23 cellular contexts compared by ENCODE assay signal in genomic region chr19:17534767-17535166, GRCh38. TPM values are rescaled to one million over a fixed set of nuclear protein-coding genes. Genes with fewer than 3 reads are reported as not detected.
DNase-seq lines count a peak whose midpoint lies in the region; ATAC-seq, FAIRE-seq and TF ChIP-seq lines count a peak whose summit lies in the region.
"Had no signal": no experiment of that assay in that cellular context is flagged by ENCODE, and none has a peak within 500 bp of the region (broad histone marks: within the 10 kb centered on the region; RNA-seq: fewer than 3 reads in every experiment).

No MANE protein-coding gene starts in this region.

- no peak overlapping the region for H3K4ac ChIP-seq in neuronal stem cell (ENCODE audit: low read length)

- H4K20me1 ChIP-seq in HepG2 (ENCODE audit: insufficient read depth, low read length), result no peaks in the 10 kb centered on the region

- H3K18ac ChIP-seq in neuronal stem cell (ENCODE audit: low read length), result no peak overlapping the region

- in situ Hi-C loops in HepG2 (cut with HindIII; ENCODE audit: extremely low pct_ligation_motif_present, low pct_unique_long_range_greater_than_20kb), result no loop called here

- no peaks in the 10 kb centered on the region for H3K27me3 Mint-ChIP-seq in activated B cell treated with CpG ODN at 0.5 μM for 24 hours
- H3K27me3 Mint-ChIP-seq in activated CD8-positive, alpha-beta memory T cell treated with anti-CD3 and anti-CD28 coated beads, Interleukin-2, amount 10 ng/mL, durations not matched to agents 7 days and 5 days, result peaks cover 27% of the 10 kb centered on the region
- H3K27me3 Mint-ChIP-seq: B cell; CD4-positive, alpha-beta T cell had no signal

- TF ChIP-seq POLR2A in HepG2 (IDR thresholded peaks at IDR 0.05; ENCODE audit: insufficient read depth in 1 of 2, low read depth in 2 of 2, low read length in 2 of 2) (no peak), right lobe of liver (IDR thresholded peaks at IDR 0.05) (no peak), heart left ventricle (IDR thresholded peaks at IDR 0.05) (no peak)

- no peaks in the 10 kb centered on the region for H3K79me2 ChIP-seq in HepG2 (ENCODE audit: insufficient read depth, low read length)

- H3K14ac ChIP-seq in neuronal stem cell (ENCODE audit: low read length), result no peak overlapping the region

- peak overlapping the region; percentile 35 for H3K27ac Mint-ChIP-seq in activated B cell treated with CpG ODN at 0.5 μM for 24 hours
- no peak overlapping the region for H3K27ac Mint-ChIP-seq in activated CD8-positive, alpha-beta memory T cell treated with anti-CD3 and anti-CD28 coated beads, Interleukin-2, amount 10 ng/mL, durations not matched to agents 7 days and 5 days
- H3K27ac Mint-ChIP-seq: B cell; CD4-positive, alpha-beta T cell; CD8-positive, alpha-beta T cell had no signal

- H3K23ac ChIP-seq in neuronal stem cell (ENCODE audit: low read depth, low read length, poor library complexity), result peak overlapping the region; percentile 43

- no peak overlapping the region for H4K91ac ChIP-seq in neuronal stem cell (ENCODE audit: low read depth, low read length, poor library complexity)

- no peaks in the 10 kb centered on the region for H3K79me1 ChIP-seq in neuronal stem cell (ENCODE audit: low read depth, low read length)

- peaks cover 81% of the 10 kb centered on the region for H3K36me3 Mint-ChIP-seq in activated B cell treated with CpG ODN at 0.5 μM for 24 hours (ENCODE audit: low read depth)
- H3K36me3 Mint-ChIP-seq in activated CD8-positive, alpha-beta memory T cell treated with anti-CD3 and anti-CD28 coated beads, Interleukin-2, amount 10 ng/mL, durations not matched to agents 7 days and 5 days, result no peaks in the 10 kb centered on the region
- H3K36me3 Mint-ChIP-seq: CD8-positive, alpha-beta T cell had no signal

- peaks cover 58% of the 10 kb centered on the region for H3K4me1 Mint-ChIP-seq in activated B cell treated with CpG ODN at 0.5 μM for 24 hours
- peaks cover 13% of the 10 kb centered on the region for H3K4me1 Mint-ChIP-seq in activated CD8-positive, alpha-beta memory T cell treated with anti-CD3 and anti-CD28 coated beads, Interleukin-2, amount 10 ng/mL, durations not matched to agents 7 days and 5 days

- H3K27ac ChIP-seq in HepG2 (ENCODE audit: extremely low read length, insufficient read depth, low read length) (no peak overlapping the region), right lobe of liver (no peak overlapping the region), neuronal stem cell (replicated peaks; ENCODE audit: low read length) (no peak overlapping the region), heart left ventricle (no peak overlapping the region)
- H3K27ac ChIP-seq: 22Rv1, A549, C4-2B had no signal

- H2AFZ ChIP-seq in HepG2 (ENCODE audit: low read length), result no peak overlapping the region
- no peak overlapping the region for H2AFZ ChIP-seq in neuronal stem cell (ENCODE audit: low read length)

- no peak overlapping the region for H3K4me3 ChIP-seq in HepG2 (replicated peaks in 1 of 3; ENCODE audit: insufficient read depth in 1 of 3, low read depth in 2 of 3, low read length in 3 of 3)
- no peak overlapping the region for H3K4me3 ChIP-seq in right lobe of liver
- H3K4me3 ChIP-seq in neuronal stem cell (ENCODE audit: low read length in 2 of 2), result no peak overlapping the region
- no peak overlapping the region for H3K4me3 ChIP-seq in heart left ventricle
- H3K4me3 ChIP-seq: A549; BLaER1 treated with 17β-estradiol and CSF1 and Interleukin-3, amounts not matched to agents 10 nM and 100 nM had no signal

- FAIRE-seq in HepG2 (lab: Jason Lieb, UNC), result no peak
- FAIRE-seq: A549, D721Med, G401.6, GM12891, GM19239 had no signal

- H3K9me3 ChIP-seq in HepG2 (ENCODE audit: low read length), result no peaks in the 10 kb centered on the region
- no peaks in the 10 kb centered on the region for H3K9me3 ChIP-seq in right lobe of liver
- H3K9me3 ChIP-seq in neuronal stem cell (replicated peaks in 1 of 2; ENCODE audit: control insufficient read depth in 2 of 2, insufficient read depth in 1 of 2, low read depth in 1 of 2, low read length in 2 of 2), result peaks cover 0 to 1% of the 10 kb centered on the region in 2 donors
- no peaks in the 10 kb centered on the region for H3K9me3 ChIP-seq in heart left ventricle
- H3K9me3 ChIP-seq: A549; BLaER1 treated with 17β-estradiol and CSF1 and Interleukin-3, amounts not matched to agents 10 nM and 100 nM; Caco-2 had no signal

- TF ChIP-seq EP300 in HepG2 (IDR thresholded peaks at IDR 0.05; ENCODE audit: low read depth in 2 of 2, low read length in 2 of 2) (no peak), HepG2 (CRISPR knock-in tag; IDR thresholded peaks at IDR 0.05; ENCODE audit: borderline replicate concordance) (no peak)

- H3K9me3 Mint-ChIP-seq in activated B cell treated with CpG ODN at 0.5 μM for 24 hours, result no peaks in the 10 kb centered on the region
- H3K9me3 Mint-ChIP-seq in activated CD8-positive, alpha-beta memory T cell treated with anti-CD3 and anti-CD28 coated beads, Interleukin-2, amount 10 ng/mL, durations not matched to agents 7 days and 5 days (ENCODE audit: low read depth), result no peaks in the 10 kb centered on the region
- H3K9me3 Mint-ChIP-seq: CD4-positive, alpha-beta T cell; CD8-positive, alpha-beta T cell had no signal

- no peak overlapping the region for H2BK15ac ChIP-seq in neuronal stem cell (ENCODE audit: low read length)

- no peak for TF ChIP-seq RAD21 in HepG2 (CRISPR knock-in tag; IDR thresholded peaks at IDR 0.05)

- CTCF ChIA-PET in HepG2 (lab: Yijun Ruan, JAX; ENCODE audit: low intra/inter-chr PET ratio, low total read pairs) (no interaction called here), activated B cell treated with CpG ODN at 0.5 μM for 24 hours (lab: Charles Lee) (interaction anchor here (1.2 kb wide), 1 partner anchor 38 kb away, joined by 3 read pairs; no protein-coding TSS in a partner anchor)
- CTCF ChIA-PET in activated CD8-positive, alpha-beta memory T cell treated with anti-CD3 and anti-CD28 coated beads, Interleukin-2, amount 10 ng/mL, durations not matched to agents 7 days and 5 days (lab: Charles Lee), result interaction anchor here (1.2 kb wide), 1 partner anchor 39 kb away, joined by 3 read pairs; no protein-coding TSS in a partner anchor

- no peak overlapping the region for H4K8ac ChIP-seq in neuronal stem cell (ENCODE audit: low read depth, low read length)

- H3K4me3 Mint-ChIP-seq in activated B cell treated with CpG ODN at 0.5 μM for 24 hours, result no peak overlapping the region
- H3K4me3 Mint-ChIP-seq in activated CD8-positive, alpha-beta memory T cell treated with anti-CD3 and anti-CD28 coated beads, Interleukin-2, amount 10 ng/mL, durations not matched to agents 7 days and 5 days, result no peak overlapping the region
- H3K4me3 Mint-ChIP-seq: B cell; CD4-positive, alpha-beta T cell; CD8-positive, alpha-beta T cell had no signal

- no peak for DNase-seq in HepG2 (ENCODE audit: low spot score)
- no peak for DNase-seq in right lobe of liver
- no peak for DNase-seq in activated B cell treated with CpG ODN at 0.5 μM for 24 hours
- DNase-seq in neuronal stem cell (ENCODE audit: low spot score), result no peak
- no peak for DNase-seq in cerebellar nuclear complex (lab: John Stamatoyannopoulos, UW)
- no peak for DNase-seq in heart left ventricle
- DNase-seq in activated CD8-positive, alpha-beta memory T cell treated with anti-CD3 and anti-CD28 coated beads, Interleukin-2, amount 10 ng/mL, durations not matched to agents 7 days and 5 days, result no peak
- DNase-seq: AML-193; Caco-2; Calu3; CD4-positive, alpha-beta T cell; CD8-positive, alpha-beta T cell; DMS79 treated with DMSO at 0.1 percent for 48 hours; GF-D8 had no signal

- H2AK5ac ChIP-seq in neuronal stem cell (ENCODE audit: low read depth, low read length), result no peak overlapping the region

- BruUV-seq in HepG2 (replicated peaks; lab: Mats Ljungman, UMichigan), result no TSS peak

- H2BK5ac ChIP-seq in neuronal stem cell (ENCODE audit: low read length), result no peak overlapping the region

- ATAC-seq in HepG2, result no peak
- ATAC-seq in right lobe of liver, result no peak
- ATAC-seq in activated B cell treated with CpG ODN at 0.5 μM for 24 hours (ENCODE audit: low read depth), result no peak
- no peak for ATAC-seq in heart left ventricle
- no peak for ATAC-seq in activated CD8-positive, alpha-beta memory T cell treated with anti-CD3 and anti-CD28 coated beads, Interleukin-2, amount 10 ng/mL, durations not matched to agents 7 days and 5 days
- ATAC-seq: A549; CD8-positive, alpha-beta T cell had no signal

- TF ChIP-seq CTCF in HepG2 (CRISPR knock-in tag; IDR thresholded peaks at IDR 0.05) (no peak), right lobe of liver (IDR thresholded peaks at IDR 0.05) (no peak), activated B cell treated with CpG ODN at 0.5 μM for 24 hours (IDR thresholded peaks at IDR 0.05) (no peak), heart left ventricle (IDR thresholded peaks at IDR 0.05) (no peak)

- no peak overlapping the region for H2BK12ac ChIP-seq in neuronal stem cell (ENCODE audit: low read length)

- no peak overlapping the region for H3K4me2 ChIP-seq in HepG2 (ENCODE audit: low read depth, low read length)
- no peak overlapping the region for H3K4me2 ChIP-seq in neuronal stem cell (ENCODE audit: insufficient read depth, low read length, poor library complexity, severe bottlenecking)
- H3K4me2 ChIP-seq: A549; BLaER1 treated with 17β-estradiol and CSF1 and Interleukin-3, amounts not matched to agents 10 nM and 100 nM had no signal

- POLR2A ChIA-PET in HepG2 (lab: Yijun Ruan, JAX) (no interaction called here), activated B cell treated with CpG ODN at 0.5 μM for 24 hours (lab: Charles Lee) (interaction anchor here (0.5 to 12.5 kb wide), 3 partner anchors 7 to 94 kb away, joined by 3 to 305 read pairs (median 5); a partner anchor contains a TSS)

- H3K4me1 ChIP-seq in HepG2 (ENCODE audit: insufficient read depth, low read length), result peaks cover 25% of the 10 kb centered on the region
- peaks cover 0 to 7% (median 3%) of the 10 kb centered on the region in 4 donors for H3K4me1 ChIP-seq in right lobe of liver
- H3K4me1 ChIP-seq in neuronal stem cell (ENCODE audit: control insufficient read depth in 2 of 2, insufficient read depth in 1 of 2, low read depth in 1 of 2, low read length in 2 of 2), result peaks cover 7% of the 10 kb centered on the region in 2 donors
- peaks cover 0 to 13% (median 11%) of the 10 kb centered on the region in 12 donors for H3K4me1 ChIP-seq in heart left ventricle
- H3K4me1 ChIP-seq: Caco-2 had no signal

- H3K9ac ChIP-seq in HepG2 (ENCODE audit: insufficient read depth, low read depth, low read length) (no peak overlapping the region), neuronal stem cell (ENCODE audit: low read depth, low read length, poor library complexity) (no peak overlapping the region)

- H3K36me3 ChIP-seq in HepG2 (replicated peaks in 1 of 2; ENCODE audit: control insufficient read depth in 1 of 2, insufficient read depth in 2 of 2, low read length in 2 of 2) (no peaks in the 10 kb centered on the region), right lobe of liver (no peaks in the 10 kb centered on the region), neuronal stem cell (replicated peaks in 1 of 2; ENCODE audit: control insufficient read depth in 2 of 2, insufficient read depth in 2 of 2, low read length in 2 of 2) (no peaks in the 10 kb centered on the region), heart left ventricle (no peaks in the 10 kb centered on the region)

- H3K27me3 ChIP-seq in HepG2 (ENCODE audit: control insufficient read depth in 1 of 2, insufficient read depth in 2 of 2, low read length in 2 of 2) (peaks cover 0 to 29% of the 10 kb centered on the region in 2 experiments; a peak in 4 of 5 replicates), right lobe of liver (peaks cover 0 to 9% of the 10 kb centered on the region in 2 donors), neuronal stem cell (ENCODE audit: control insufficient read depth in 3 of 3, insufficient read depth in 3 of 3, low read depth in 1 of 3, low read length in 3 of 3) (peaks cover 0 to 7% (median 0%) of the 10 kb centered on the region in 3 experiments), heart left ventricle (peaks cover 0 to 13% (median 0%) of the 10 kb centered on the region in 9 donors)
- H3K27me3 ChIP-seq: BLaER1 treated with 17β-estradiol and CSF1 and Interleukin-3, amounts not matched to agents 10 nM and 100 nM had no signal

- no peak overlapping the region for H2BK120ac ChIP-seq in neuronal stem cell (ENCODE audit: low read depth, low read length)

- intact Hi-C loops in HepG2 (cut with micrococcal nuclease; ENCODE audit: unreplicated experiment), result no loop called here
- intact Hi-C loops in right lobe of liver (cut with DNase I), result no loop called here
- intact Hi-C loops in activated B cell treated with CpG ODN at 0.5 μM for 24 hours (cut with micrococcal nuclease), result no loop called here
- intact Hi-C loops in heart left ventricle (cut with DNase I), result loop anchor here in 2 of 10 donors (5.0 to 10.0 kb wide), 2 partner anchors 230 to 233 kb away; no protein-coding TSS in a partner anchor

RNA-seq across cellular contexts. Expression of gene COLGALT1, which starts 20.7 kb away (rescaled TPM):
- 33.3 and 58.0 TPM in 2 replicates for total RNA-seq in HepG2 (2016; rRNA removed; fragmentation: Illumina TruSeq; extraction: Trizol)
- 9.3 and 10.3 TPM in 2 replicates for total RNA-seq in HepG2 (2016; cell fraction: cytosol; rRNA removed; fragmentation: Illumina TruSeq; extraction: Trizol; ENCODE audit: low read depth)
- 33.6 and 57.7 TPM in 2 replicates for total RNA-seq in HepG2 (2016; cell fraction: insoluble cytoplasmic fraction; rRNA removed; fragmentation: Illumina TruSeq; extraction: Trizol)
- 32.5 and 35.6 TPM in 2 replicates for total RNA-seq in HepG2 (2016; cell fraction: membrane; rRNA removed; fragmentation: Illumina TruSeq; extraction: Trizol)
- total RNA-seq in HepG2 (2016; cell fraction: nucleus; rRNA removed; fragmentation: Illumina TruSeq; extraction: Trizol), result 53.1 and 65.6 TPM in 2 replicates
- polyA plus RNA-seq in HepG2 (2011; rRNA removed), result 196 and 211 TPM in 2 replicates
- 111 and 141 TPM in 2 replicates for polyA plus RNA-seq in HepG2 (2011; cell fraction: cytosol; rRNA removed)
- 153 and 157 TPM in 2 replicates for polyA plus RNA-seq in HepG2 (2011; cell fraction: nucleus; rRNA removed)
- polyA plus RNA-seq in HepG2 (2012), result 58.7 and 87.4 TPM in 2 replicates
- polyA plus RNA-seq in HepG2 (2016; cell fraction: cytosol; fragmentation: Illumina TruSeq; extraction: Trizol; ENCODE audit: low read depth), result 9.2 and 9.8 TPM in 2 replicates
- polyA plus RNA-seq in HepG2 (2016; cell fraction: insoluble cytoplasmic fraction; fragmentation: Illumina TruSeq; extraction: Trizol; ENCODE audit: low read depth), result 35.7 and 38.2 TPM in 2 replicates
- 23.4 and 28.7 TPM in 2 replicates for polyA plus RNA-seq in HepG2 (2016; cell fraction: membrane; fragmentation: Illumina TruSeq; extraction: Trizol; ENCODE audit: low read depth)
- 111 TPM in 2 replicates for polyA plus RNA-seq in HepG2 (2016; cell fraction: nucleus; fragmentation: Illumina TruSeq; extraction: Trizol; ENCODE audit: insufficient read depth, low read depth)
- 360 and 644 TPM in 2 replicates for polyA minus RNA-seq in HepG2 (2011; rRNA and poly(A)+ RNA removed; ENCODE audit: low replicate concordance)
- polyA minus RNA-seq in HepG2 (2011; cell fraction: cytosol; rRNA and poly(A)+ RNA removed), result 74.1 and 77.3 TPM in 2 replicates
- 32.0 and 33.2 TPM in 2 replicates for polyA minus RNA-seq in HepG2 (2011; cell fraction: nucleus; rRNA and poly(A)+ RNA removed)
- 10 to 100 TPM; 23.2 to 36.8 (median 31.1) TPM for total RNA-seq in right lobe of liver
- 69.2 and 80.3 TPM in 2 replicates for total RNA-seq in activated B cell treated with CpG ODN at 0.5 μM for 24 hours
- polyA plus RNA-seq in neuronal stem cell (2013, experiment 1 of 2), result 51.5 TPM
- 51.9 TPM for polyA plus RNA-seq in neuronal stem cell (2013, experiment 2 of 2)
- total RNA-seq in heart left ventricle, result 100 to 1,000 TPM in 1 of 9 donors, 10 to 100 TPM in 8; 23.7 to 117 (median 32.6) TPM
- 10 to 100 TPM; 16.1 to 49.8 TPM for polyA plus RNA-seq in heart left ventricle
- 10 to 100 TPM; 52.2 to 65.2 TPM for total RNA-seq in activated CD8-positive, alpha-beta memory T cell treated with anti-CD3 and anti-CD28 coated beads, Interleukin-2, amount 10 ng/mL, durations not matched to agents 7 days and 5 days

RNA-seq across cellular contexts. Expression of gene PGLS, which starts 23.3 kb away (rescaled TPM):
- total RNA-seq in HepG2 (2016; rRNA removed; fragmentation: Illumina TruSeq; extraction: Trizol) (33.8 and 36.7 TPM in 2 replicates), right lobe of liver (10 to 100 TPM; 31.7 to 60.0 (median 38.8) TPM), activated B cell treated with CpG ODN at 0.5 μM for 24 hours (107 and 111 TPM in 2 replicates), heart left ventricle (10 to 100 TPM; 15.5 to 57.1 (median 27.0) TPM)
- 28.7 and 30.6 TPM in 2 replicates for total RNA-seq in HepG2 (2016; cell fraction: cytosol; rRNA removed; fragmentation: Illumina TruSeq; extraction: Trizol; ENCODE audit: low read depth)
- 31.6 and 33.6 TPM in 2 replicates for total RNA-seq in HepG2 (2016; cell fraction: insoluble cytoplasmic fraction; rRNA removed; fragmentation: Illumina TruSeq; extraction: Trizol)
- 36.0 and 41.5 TPM in 2 replicates for total RNA-seq in HepG2 (2016; cell fraction: membrane; rRNA removed; fragmentation: Illumina TruSeq; extraction: Trizol)
- 18.4 and 23.5 TPM in 2 replicates for total RNA-seq in HepG2 (2016; cell fraction: nucleus; rRNA removed; fragmentation: Illumina TruSeq; extraction: Trizol)
- polyA plus RNA-seq in HepG2 (2011; rRNA removed) (43.8 and 49.1 TPM in 2 replicates), heart left ventricle (10 to 100 TPM; 28.8 to 45.9 TPM)
- 33.3 and 59.8 TPM in 2 replicates for polyA plus RNA-seq in HepG2 (2011; cell fraction: cytosol; rRNA removed)
- 74.2 and 74.7 TPM in 2 replicates for polyA plus RNA-seq in HepG2 (2011; cell fraction: nucleus; rRNA removed)
- 26.9 and 37.3 TPM in 2 replicates for polyA plus RNA-seq in HepG2 (2012)
- 48.8 and 52.7 TPM in 2 replicates for polyA plus RNA-seq in HepG2 (2016; cell fraction: cytosol; fragmentation: Illumina TruSeq; extraction: Trizol; ENCODE audit: low read depth)
- polyA plus RNA-seq in HepG2 (2016; cell fraction: insoluble cytoplasmic fraction; fragmentation: Illumina TruSeq; extraction: Trizol; ENCODE audit: low read depth), result 50.4 and 56.4 TPM in 2 replicates
- 55.3 and 57.7 TPM in 2 replicates for polyA plus RNA-seq in HepG2 (2016; cell fraction: membrane; fragmentation: Illumina TruSeq; extraction: Trizol; ENCODE audit: low read depth)
- 47.8 and 49.3 TPM in 2 replicates for polyA plus RNA-seq in HepG2 (2016; cell fraction: nucleus; fragmentation: Illumina TruSeq; extraction: Trizol; ENCODE audit: insufficient read depth, low read depth)
- polyA minus RNA-seq in HepG2 (2011; rRNA and poly(A)+ RNA removed; ENCODE audit: low replicate concordance), result 83.1 and 129 TPM in 2 replicates
- polyA minus RNA-seq in HepG2 (2011; cell fraction: cytosol; rRNA and poly(A)+ RNA removed), result 36.2 and 38.6 TPM in 2 replicates
- polyA minus RNA-seq in HepG2 (2011; cell fraction: nucleus; rRNA and poly(A)+ RNA removed), result 19.7 and 23.1 TPM in 2 replicates
- 109 TPM for polyA plus RNA-seq in neuronal stem cell (2013, experiment 1 of 2)
- polyA plus RNA-seq in neuronal stem cell (2013, experiment 2 of 2), result 106 TPM
- total RNA-seq in activated CD8-positive, alpha-beta memory T cell treated with anti-CD3 and anti-CD28 coated beads, Interleukin-2, amount 10 ng/mL, durations not matched to agents 7 days and 5 days, result 10 to 100 TPM; 59.3 to 65.4 TPM
